ENCODE assay signal across 2 cellular contexts in genomic region chr17:50685334-50685665, GRCh38.
A peak's percentile ranks its signal among the peaks of the same experiment; 100 is the strongest.
TF ChIP-seq lines count a peak whose summit lies in the region.

No MANE protein-coding gene starts in this region.

TF ChIP-seq in HCT116, 20 proteins besides CTCF, POLR2A, EP300 and RAD21:
- no peak for TF ChIP-seq EGR1 (IDR thresholded peaks at IDR 0.05; ENCODE audit: low read depth)
- TF ChIP-seq SIN3A (IDR thresholded peaks at IDR 0.05; ENCODE audit: low read depth) = no peak
- TF ChIP-seq CEBPB (IDR thresholded peaks at IDR 0.05; ENCODE audit: low read depth) = no peak
- no peak for TF ChIP-seq POLR2AphosphoS5 (IDR thresholded peaks at IDR 0.05; ENCODE audit: low read depth, low read length)
- TF ChIP-seq EZH2phosphoT487 (IDR thresholded peaks at IDR 0.05; ENCODE audit: borderline replicate concordance) = no peak
- no peak for TF ChIP-seq JUND (IDR thresholded peaks at IDR 0.05)

TF ChIP-seq in HepG2, 621 proteins besides CTCF, POLR2A, EP300 and RAD21:
- TF ChIP-seq RFXAP (CRISPR knock-in tag; IDR thresholded peaks at IDR 0.05; ENCODE audit: borderline replicate concordance) = 0 out of 2 replicates have a peak, but pooled peaks have one; percentile 4
- 0 out of 2 replicates have a peak, but pooled peaks have one; percentile 1 for TF ChIP-seq RBFOX2 (IDR thresholded peaks at IDR 0.05; ENCODE audit: low read depth, low read length)
- no peak for TF ChIP-seq ZNF550 (CRISPR knock-in tag; IDR thresholded peaks at IDR 0.05; ENCODE audit: borderline replicate concordance)
- TF ChIP-seq REXO4 (CRISPR knock-in tag; IDR thresholded peaks at IDR 0.05; ENCODE audit: borderline replicate concordance) = no peak
- TF ChIP-seq ZNF800 (CRISPR knock-in tag; IDR thresholded peaks at IDR 0.05) = 0 out of 2 replicates have a peak, but pooled peaks have one; percentile 5
- no peak for TF ChIP-seq NONO (IDR thresholded peaks at IDR 0.05)
- TF ChIP-seq NONO (CRISPR knock-in tag; conservative IDR thresholded peaks at IDR 0.05) = no peak
- TF ChIP-seq PHF8 (CRISPR knock-in tag; IDR thresholded peaks at IDR 0.05) = no peak
- TF ChIP-seq HMG20A (CRISPR knock-in tag; IDR thresholded peaks at IDR 0.05; ENCODE audit: borderline replicate concordance) = no peak
- no peak for TF ChIP-seq ZNF142 (CRISPR knock-in tag; IDR thresholded peaks at IDR 0.05)
- no peak for TF ChIP-seq NCOR1 (IDR thresholded peaks at IDR 0.05; ENCODE audit: borderline replicate concordance, low read length)
- TF ChIP-seq ZNF232 (CRISPR knock-in tag; IDR thresholded peaks at IDR 0.05; ENCODE audit: borderline replicate concordance) = 0 out of 2 replicates have a peak, but pooled peaks have one; percentile 1
- peak; percentile 58; the same call in 1 of the 2 replicates for TF ChIP-seq GLI4 (CRISPR knock-in tag; IDR thresholded peaks at IDR 0.05; ENCODE audit: borderline replicate concordance)
- no peak for TF ChIP-seq TFDP1 (CRISPR knock-in tag; IDR thresholded peaks at IDR 0.05; ENCODE audit: borderline replicate concordance)
- TF ChIP-seq KAT7 (CRISPR knock-in tag; IDR thresholded peaks at IDR 0.05; ENCODE audit: borderline replicate concordance) = peak; percentile 2; the same call in 1 of the 2 replicates
- TF ChIP-seq ZFP36 (IDR thresholded peaks at IDR 0.05; ENCODE audit: borderline replicate concordance, low read depth, low read length, partially characterized antibody) = peak; percentile 57
- TF ChIP-seq SNAPC5 (CRISPR knock-in tag; IDR thresholded peaks at IDR 0.05; ENCODE audit: borderline replicate concordance) = no peak
